Comparison of ENCODE assay signal across 8 cellular contexts in genomic region chr11:86919557-86920210, GRCh38. TPM values are rescaled to one million over a fixed set of nuclear protein-coding genes. Genes with fewer than 3 reads are reported as not detected.
DNase-seq lines count a peak whose midpoint lies in the region; ATAC-seq and TF ChIP-seq lines count a peak whose summit lies in the region.

No MANE protein-coding gene starts in this region.

- H3K36me3 Mint-ChIP-seq in activated CD8-positive, alpha-beta memory T cell treated with anti-CD3 and anti-CD28 coated beads, Interleukin-2, amount 10 ng/mL, durations not matched to agents 7 days and 5 days, result no peaks in the 10 kb centered on the region

- CTCF ChIA-PET in activated CD8-positive, alpha-beta memory T cell treated with anti-CD3 and anti-CD28 coated beads, Interleukin-2, amount 10 ng/mL, durations not matched to agents 7 days and 5 days (lab: Charles Lee), result interaction anchor here (1.5 to 5.2 kb wide), 3 partner anchors 13 to 49 kb away, joined by 4 to 30 read pairs (median 6); no protein-coding TSS in a partner anchor

- H3K9me3 ChIP-seq in ovary, result no peaks in the 10 kb centered on the region

- DNase-seq in activated CD8-positive, alpha-beta memory T cell treated with anti-CD3 and anti-CD28 coated beads, Interleukin-2, amount 10 ng/mL, durations not matched to agents 7 days and 5 days, result no peak
- no peak for DNase-seq in activated CD8-positive, alpha-beta memory T cell treated with anti-CD3 and anti-CD28 coated beads, Interleukin-2, amount 50 U/mL, for 4 hours
- DNase-seq in SKM-1 treated with dmso at 0.1 percent for 144 hours (lab: John Stamatoyannopoulos, UW; ENCODE audit: unreplicated experiment), result peak; percentile 31
- DNase-seq in fibroblast of the conjunctiva (ENCODE audit: low read depth), result peak; percentile 70
- DNase-seq in ovary, result no peak
- DNase-seq in stimulated activated CD8-positive, alpha-beta memory T cell treated with anti-CD3 and anti-CD28 coated beads, Interleukin-4, amount 100 ng/mL, for 48 hours, result no peak
- no peak for DNase-seq in stimulated activated CD4-positive, alpha-beta T cell treated with anti-CD3 and anti-CD28 coated beads, Interleukin-2, amount 100 ng/mL, for 24 hours

- WGBS in ovary, 3 donors, result 55 to 63% (median 61%) methylated on average over 7 of the region's 7 CpGs

- intact Hi-C loops in ovary (cut with DNase I), result loop anchor here in 2 of 4 donors (1.0 to 5.0 kb wide), 2 partner anchors 49 to 52 kb away; no protein-coding TSS in a partner anchor

- H3K4me1 ChIP-seq in ovary (ENCODE audit: insufficient read depth), result peaks cover 10% of the 10 kb centered on the region

- no peak overlapping the region for H3K4me3 Mint-ChIP-seq in activated CD8-positive, alpha-beta memory T cell treated with anti-CD3 and anti-CD28 coated beads, Interleukin-2, amount 10 ng/mL, durations not matched to agents 7 days and 5 days

- peaks cover 23% of the 10 kb centered on the region for H3K27me3 Mint-ChIP-seq in activated CD8-positive, alpha-beta memory T cell treated with anti-CD3 and anti-CD28 coated beads, Interleukin-2, amount 10 ng/mL, durations not matched to agents 7 days and 5 days

- H3K27ac ChIP-seq in ovary, result peak overlapping the region in 1 of 2 donors; percentile 22

- peak; percentile 23 for ATAC-seq in activated CD8-positive, alpha-beta memory T cell treated with anti-CD3 and anti-CD28 coated beads, Interleukin-2, amount 10 ng/mL, durations not matched to agents 7 days and 5 days

- no peaks in the 10 kb centered on the region for H3K27me3 ChIP-seq in ovary

- H3K4me1 Mint-ChIP-seq in activated CD8-positive, alpha-beta memory T cell treated with anti-CD3 and anti-CD28 coated beads, Interleukin-2, amount 10 ng/mL, durations not matched to agents 7 days and 5 days, result peaks cover 6% of the 10 kb centered on the region

- H3K27ac Mint-ChIP-seq in activated CD8-positive, alpha-beta memory T cell treated with anti-CD3 and anti-CD28 coated beads, Interleukin-2, amount 10 ng/mL, durations not matched to agents 7 days and 5 days, result no peak overlapping the region

- TF ChIP-seq RAD21 in Ishikawa (IDR thresholded peaks at IDR 0.05; ENCODE audit: low read depth), result peak; percentile 89

- TF ChIP-seq EP300 in Ishikawa (IDR thresholded peaks at IDR 0.05; ENCODE audit: borderline replicate concordance), result no peak
- TF ChIP-seq EP300 in ovary (IDR thresholded peaks at IDR 0.05), result no peak

- H3K4me3 ChIP-seq in ovary, result no peak overlapping the region

- no peaks in the 10 kb centered on the region for H3K9me3 Mint-ChIP-seq in activated CD8-positive, alpha-beta memory T cell treated with anti-CD3 and anti-CD28 coated beads, Interleukin-2, amount 10 ng/mL, durations not matched to agents 7 days and 5 days (ENCODE audit: low read depth)

- no peak for TF ChIP-seq POLR2A in ovary (IDR thresholded peaks at IDR 0.05)

- H3K36me3 ChIP-seq in ovary, result no peaks in the 10 kb centered on the region

- TF ChIP-seq CTCF in ovary (IDR thresholded peaks at IDR 0.05), result peak; percentile 19 to 69 (median 65)

TF ChIP-seq in Ishikawa, 13 proteins besides CTCF, POLR2A, EP300 and RAD21:
- TF ChIP-seq TCF12 (IDR thresholded peaks at IDR 0.05; ENCODE audit: low read depth) (no peak), YY1 (IDR thresholded peaks at IDR 0.05; ENCODE audit: low read depth) (no peak), TEAD4 (IDR thresholded peaks at IDR 0.05) (no peak), FOXM1 (IDR thresholded peaks at IDR 0.05; ENCODE audit: borderline replicate concordance, low read depth) (no peak), TAF1 (IDR thresholded peaks at IDR 0.05; ENCODE audit: low read depth) (no peak), NFIC (IDR thresholded peaks at IDR 0.05) (no peak), MAX (IDR thresholded peaks at IDR 0.05) (no peak), USF1 (IDR thresholded peaks at IDR 0.05) (no peak), ZBTB7A (IDR thresholded peaks at IDR 0.05; ENCODE audit: low read depth) (no peak), EGR1 (IDR thresholded peaks at IDR 0.05) (no peak), CEBPB (IDR thresholded peaks at IDR 0.05) (no peak), REST (IDR thresholded peaks at IDR 0.05; ENCODE audit: low read depth) (no peak), CREB1 (IDR thresholded peaks at IDR 0.05; ENCODE audit: low read depth) (no peak)

RNA-seq across cellular contexts. Expression of gene FZD4, which starts 35.5 kb away (rescaled TPM):
- under 1 TPM; 0.16 to 0.44 TPM for total RNA-seq in activated CD8-positive, alpha-beta memory T cell treated with anti-CD3 and anti-CD28 coated beads, Interleukin-2, amount 10 ng/mL, durations not matched to agents 7 days and 5 days
- 10 to 100 TPM; 14.0 to 30.7 (median 23.3) TPM for total RNA-seq in ovary
- 10 to 100 TPM; 15.0 to 53.5 TPM for polyA plus RNA-seq in ovary

Comparison
In these comparisons a context has a peak if more than half of its experiments do, and no peak if none do; other contexts are left out.
1. DNase-seq: peak in SKM-1 treated with dmso at 0.1 percent for 144 hours (single experiment) and fibroblast of the conjunctiva (single experiment); none in activated CD8-positive, alpha-beta memory T cell treated with anti-CD3 and anti-CD28 coated beads, Interleukin-2, amount 10 ng/mL, durations not matched to agents 7 days and 5 days (single experiment), activated CD8-positive, alpha-beta memory T cell treated with anti-CD3 and anti-CD28 coated beads, Interleukin-2, amount 50 U/mL, for 4 hours (single experiment), ovary (0 of 5), stimulated activated CD8-positive, alpha-beta memory T cell treated with anti-CD3 and anti-CD28 coated beads, Interleukin-4, amount 100 ng/mL, for 48 hours (single experiment) and stimulated activated CD4-positive, alpha-beta T cell treated with anti-CD3 and anti-CD28 coated beads, Interleukin-2, amount 100 ng/mL, for 24 hours (0 of 2).
2. RNA of gene FZD4, which starts 35.5 kb away (total RNA-seq): 14.0 to 30.7 TPM in ovary; 0.16 to 0.44 TPM in activated CD8-positive, alpha-beta memory T cell treated with anti-CD3 and anti-CD28 coated beads, Interleukin-2, amount 10 ng/mL, durations not matched to agents 7 days and 5 days; every median in the first group is over 10 times any median in the second.